In genomic region chr6:47203266-47203967, GRCh38 we compare ENCODE assay signal across 12 cellular contexts.
DNase-seq lines count a peak whose midpoint lies in the region; ATAC-seq and TF ChIP-seq lines count a peak whose summit lies in the region.
"Had no signal": no experiment of that assay in that cellular context is flagged by ENCODE, and none has a peak within 500 bp of the region (broad histone marks: within the 10 kb centered on the region; RNA-seq: fewer than 3 reads in every experiment).

No MANE protein-coding gene starts in this region.

- peaks cover 24% of the 10 kb centered on the region for H3K4me1 Mint-ChIP-seq in activated CD4-positive, alpha-beta T cell treated with anti-CD3 and anti-CD28 coated beads, Interleukin-2, amount 10 ng/mL, durations not matched to agents 7 days and 5 days
- H3K4me1 Mint-ChIP-seq in stimulated activated memory B cell treated with anti-CD40 and anti-IgM and Interleukin-4, amounts not matched to agents 10 μg/mL and 1 μg/mL and 100 μg/mL, for 72 hours, result peaks cover 6% of the 10 kb centered on the region
- H3K4me1 Mint-ChIP-seq in glutamatergic neuron (ENCODE audit: low read depth, unreplicated experiment), result no peaks in the 10 kb centered on the region

- peaks cover 4% of the 10 kb centered on the region for H3K9me3 Mint-ChIP-seq in activated CD4-positive, alpha-beta T cell treated with anti-CD3 and anti-CD28 coated beads, Interleukin-2, amount 10 ng/mL, durations not matched to agents 7 days and 5 days
- no peaks in the 10 kb centered on the region for H3K9me3 Mint-ChIP-seq in stimulated activated memory B cell treated with anti-CD40 and anti-IgM and Interleukin-4, amounts not matched to agents 10 μg/mL and 1 μg/mL and 100 μg/mL, for 72 hours
- H3K9me3 Mint-ChIP-seq in glutamatergic neuron (ENCODE audit: unreplicated experiment), result no peaks in the 10 kb centered on the region

- peak; percentile 24 for DNase-seq in activated CD4-positive, alpha-beta T cell treated with anti-CD3 and anti-CD28 coated beads, Interleukin-2, amount 10 ng/mL, durations not matched to agents 7 days and 5 days
- no peak for DNase-seq in activated CD4-positive, alpha-beta T cell treated with anti-CD3 and anti-CD28 coated beads, Interleukin-2, amount 50 U/mL, for 48 hours
- DNase-seq in NB4 (ENCODE audit: low read depth), result peak; percentile 30
- no peak for DNase-seq in suprapubic skin (ENCODE audit: low spot score in 2 of 2)
- no peak for DNase-seq in glutamatergic neuron
- DNase-seq in prostate gland (ENCODE audit: low spot score), result no peak
- DNase-seq: left colon had no signal

- peaks cover 3% of the 10 kb centered on the region for H3K4me1 ChIP-seq in suprapubic skin
- H3K4me1 ChIP-seq in prostate gland (replicated peaks), result no peaks in the 10 kb centered on the region
- H3K4me1 ChIP-seq: A549 had no signal

- H3K36me3 Mint-ChIP-seq in activated CD4-positive, alpha-beta T cell treated with anti-CD3 and anti-CD28 coated beads, Interleukin-2, amount 10 ng/mL, durations not matched to agents 7 days and 5 days (ENCODE audit: low read depth), result no peaks in the 10 kb centered on the region
- H3K36me3 Mint-ChIP-seq in stimulated activated memory B cell treated with anti-CD40 and anti-IgM and Interleukin-4, amounts not matched to agents 10 μg/mL and 1 μg/mL and 100 μg/mL, for 72 hours, result no peaks in the 10 kb centered on the region
- H3K36me3 Mint-ChIP-seq in glutamatergic neuron (ENCODE audit: unreplicated experiment), result no peaks in the 10 kb centered on the region

- H3K4me3 Mint-ChIP-seq in activated CD4-positive, alpha-beta T cell treated with anti-CD3 and anti-CD28 coated beads, Interleukin-2, amount 10 ng/mL, durations not matched to agents 7 days and 5 days, result no peak overlapping the region
- no peak overlapping the region for H3K4me3 Mint-ChIP-seq in stimulated activated memory B cell treated with anti-CD40 and anti-IgM and Interleukin-4, amounts not matched to agents 10 μg/mL and 1 μg/mL and 100 μg/mL, for 72 hours
- no peak overlapping the region for H3K4me3 Mint-ChIP-seq in glutamatergic neuron (ENCODE audit: unreplicated experiment)

- peak; percentile 89 for ATAC-seq in HG02763 (IDR thresholded peaks at IDR 0.05; ENCODE audit: unreplicated experiment)
- peak; percentile 81 for ATAC-seq in stimulated activated memory B cell treated with anti-CD40 and anti-IgM and Interleukin-4, amounts not matched to agents 10 μg/mL and 1 μg/mL and 100 μg/mL, for 72 hours
- ATAC-seq: A549, SK-N-SH treated with all-trans-retinoic acid at 6 μM for 48 hours had no signal

- H3K27ac Mint-ChIP-seq in activated CD4-positive, alpha-beta T cell treated with anti-CD3 and anti-CD28 coated beads, Interleukin-2, amount 10 ng/mL, durations not matched to agents 7 days and 5 days, result peak overlapping the region; percentile 88
- H3K27ac Mint-ChIP-seq in stimulated activated memory B cell treated with anti-CD40 and anti-IgM and Interleukin-4, amounts not matched to agents 10 μg/mL and 1 μg/mL and 100 μg/mL, for 72 hours, result peak overlapping the region; percentile 41
- H3K27ac Mint-ChIP-seq in glutamatergic neuron (ENCODE audit: unreplicated experiment), result no peak overlapping the region

- H3K36me3 ChIP-seq in suprapubic skin, result no peaks in the 10 kb centered on the region
- no peaks in the 10 kb centered on the region for H3K36me3 ChIP-seq in prostate gland

- H3K27me3 ChIP-seq in suprapubic skin (no peaks in the 10 kb centered on the region), prostate gland (replicated peaks; ENCODE audit: insufficient read depth) (no peaks in the 10 kb centered on the region)

- H3K4me3 ChIP-seq in NB4 (ENCODE audit: low read depth, low read length) (no peak overlapping the region), suprapubic skin (no peak overlapping the region), prostate gland (no peak overlapping the region)
- H3K4me3 ChIP-seq: A549 had no signal

- POLR2A ChIA-PET in activated CD4-positive, alpha-beta T cell treated with anti-CD3 and anti-CD28 coated beads, Interleukin-2, amount 10 ng/mL, durations not matched to agents 7 days and 5 days (lab: Charles Lee), result no interaction called here

- TF ChIP-seq CTCF in NB4 (IDR thresholded peaks at IDR 0.05; ENCODE audit: low read depth, low read length), result no peak
- TF ChIP-seq CTCF in suprapubic skin (IDR thresholded peaks at IDR 0.05), result no peak
- no peak for TF ChIP-seq CTCF in glutamatergic neuron (IDR thresholded peaks at IDR 0.05; ENCODE audit: partially characterized antibody, unreplicated experiment)
- TF ChIP-seq CTCF in prostate gland (IDR thresholded peaks at IDR 0.05), result no peak

- intact Hi-C loops in prostate gland (cut with DNase I), result no loop called here

- WGBS in suprapubic skin, result 59% methylated on average over 4 of the region's 4 CpGs
- WGBS in prostate gland, result 86% methylated on average over 4 of the region's 4 CpGs

- TF ChIP-seq POLR2A in NB4 (IDR thresholded peaks at IDR 0.05; ENCODE audit: extremely low read depth, insufficient read length) (no peak), suprapubic skin (IDR thresholded peaks at IDR 0.05) (no peak), prostate gland (IDR thresholded peaks at IDR 0.05) (no peak)

- no peaks in the 10 kb centered on the region for H3K9me3 ChIP-seq in suprapubic skin
- H3K9me3 ChIP-seq in prostate gland, result no peaks in the 10 kb centered on the region
- H3K9me3 ChIP-seq: A549 had no signal

- peaks cover 5% of the 10 kb centered on the region for H3K27me3 Mint-ChIP-seq in activated CD4-positive, alpha-beta T cell treated with anti-CD3 and anti-CD28 coated beads, Interleukin-2, amount 10 ng/mL, durations not matched to agents 7 days and 5 days
- H3K27me3 Mint-ChIP-seq in stimulated activated memory B cell treated with anti-CD40 and anti-IgM and Interleukin-4, amounts not matched to agents 10 μg/mL and 1 μg/mL and 100 μg/mL, for 72 hours, result no peaks in the 10 kb centered on the region
- H3K27me3 Mint-ChIP-seq in glutamatergic neuron (ENCODE audit: unreplicated experiment), result no peaks in the 10 kb centered on the region

- TF ChIP-seq EP300 in suprapubic skin (IDR thresholded peaks at IDR 0.05), result no peak

- CTCF ChIA-PET in activated CD4-positive, alpha-beta T cell treated with anti-CD3 and anti-CD28 coated beads, Interleukin-2, amount 10 ng/mL, durations not matched to agents 7 days and 5 days (lab: Charles Lee), result interaction anchor here (1.0 to 1.4 kb wide), 2 partner anchors 40 to 67 kb away, joined by 3 to 4 read pairs; no protein-coding TSS in a partner anchor

- H3K27ac ChIP-seq in suprapubic skin (no peak overlapping the region), prostate gland (no peak overlapping the region)
- H3K27ac ChIP-seq: A549, HL-60 had no signal

Comparison
In these comparisons a context has a peak if more than half of its experiments do, and no peak if none do; other contexts are left out.
1. DNase-seq: peak in activated CD4-positive, alpha-beta T cell treated with anti-CD3 and anti-CD28 coated beads, Interleukin-2, amount 10 ng/mL, durations not matched to agents 7 days and 5 days (single experiment) and NB4 (single experiment); none in activated CD4-positive, alpha-beta T cell treated with anti-CD3 and anti-CD28 coated beads, Interleukin-2, amount 50 U/mL, for 48 hours (0 of 2), suprapubic skin (0 of 2), glutamatergic neuron (single experiment) and prostate gland (single experiment).